1 cellular context compared by ENCODE assay signal in genomic region chr20:49482621-49483017, GRCh38.
TF ChIP-seq lines count a peak whose summit lies in the region.

TSS of gene KCNB1 (minus strand) at chr20:49482668. CDS start at chr20:49482480, 188 bp downstream.

TF ChIP-seq in HepG2, 621 proteins besides CTCF, POLR2A, EP300 and RAD21 (continued from another document and continues in another):
- TF ChIP-seq ZNF784 (CRISPR knock-in tag; IDR thresholded peaks at IDR 0.05; ENCODE audit: borderline replicate concordance) (peak; percentile 78; the same call in 1 of the 2 replicates), THAP7 (CRISPR knock-in tag; IDR thresholded peaks at IDR 0.05) (peak; percentile 83; the same call in 1 of the 2 replicates), RFX3 (CRISPR knock-in tag; IDR thresholded peaks at IDR 0.05) (no peak), IRF2 (CRISPR knock-in tag; IDR thresholded peaks at IDR 0.05) (peak; percentile 54; the same call in 1 of the 2 replicates), ZNF180 (CRISPR knock-in tag; IDR thresholded peaks at IDR 0.05; ENCODE audit: borderline replicate concordance, low read depth) (no peak), PLRG1 (conservative IDR thresholded peaks at IDR 0.05) (no peak), ZBTB25 (CRISPR knock-in tag; IDR thresholded peaks at IDR 0.05) (peak; percentile 88), MAZ (IDR thresholded peaks at IDR 0.05; ENCODE audit: borderline replicate concordance, low read depth, low read length) (peak; percentile 63), MAZ (CRISPR knock-in tag; IDR thresholded peaks at IDR 0.05; ENCODE audit: low read depth) (peak; percentile 85), ZNF891 (CRISPR knock-in tag; IDR thresholded peaks at IDR 0.05) (no peak; the same call in 1 of the 2 replicates), ZNF260 (CRISPR knock-in tag; IDR thresholded peaks at IDR 0.05; ENCODE audit: borderline replicate concordance, low read depth) (no peak), GPN1 (CRISPR knock-in tag; IDR thresholded peaks at IDR 0.05; ENCODE audit: borderline replicate concordance) (peak; percentile 88; the same call in 1 of the 2 replicates), ZZZ3 (CRISPR knock-in tag; IDR thresholded peaks at IDR 0.05; ENCODE audit: borderline replicate concordance) (no peak), AGO2 (optimal IDR thresholded peaks at IDR 0.05; ENCODE audit: low read depth, low read length) (no peak), CHD2 (IDR thresholded peaks at IDR 0.05; ENCODE audit: low read depth, low read length) (no peak), ETS1 (CRISPR knock-in tag; IDR thresholded peaks at IDR 0.05) (no peak), KLF6 (CRISPR knock-in tag; IDR thresholded peaks at IDR 0.05) (peak; percentile 97), ZNF263 (CRISPR knock-in tag; IDR thresholded peaks at IDR 0.05) (no peak; the same call in 1 of the 2 replicates), RORA (CRISPR knock-in tag; IDR thresholded peaks at IDR 0.05) (no peak), FOXO1 (CRISPR knock-in tag; IDR thresholded peaks at IDR 0.05) (peak; percentile 67), ZFP82 (CRISPR knock-in tag; IDR thresholded peaks at IDR 0.05; ENCODE audit: borderline replicate concordance) (no peak), ZNF543 (CRISPR knock-in tag; IDR thresholded peaks at IDR 0.05) (no peak), ZNF484 (CRISPR knock-in tag; IDR thresholded peaks at IDR 0.05; ENCODE audit: borderline replicate concordance, low read depth) (no peak), ISL2 (CRISPR knock-in tag; IDR thresholded peaks at IDR 0.05) (peak; percentile 82), ZNF607 (CRISPR knock-in tag; IDR thresholded peaks at IDR 0.05; ENCODE audit: borderline replicate concordance) (peak; percentile 38; the same call in 1 of the 2 replicates), ZNF749 (CRISPR knock-in tag; IDR thresholded peaks at IDR 0.05; ENCODE audit: borderline replicate concordance) (peak; percentile 84; the same call in 1 of the 2 replicates), ZNF788 (CRISPR knock-in tag; IDR thresholded peaks at IDR 0.05; ENCODE audit: borderline replicate concordance) (peak; percentile 34), RNF219 (CRISPR knock-in tag; IDR thresholded peaks at IDR 0.05) (no peak), ZBTB7B (CRISPR knock-in tag; IDR thresholded peaks at IDR 0.05) (peak; percentile 78), ZNF333 (CRISPR knock-in tag; IDR thresholded peaks at IDR 0.05; ENCODE audit: borderline replicate concordance) (0 out of 2 replicates have a peak, but pooled peaks have one; percentile 61), ZBTB7A (CRISPR knock-in tag; IDR thresholded peaks at IDR 0.05) (peak; percentile 75), PRDM4 (CRISPR knock-in tag; IDR thresholded peaks at IDR 0.05; ENCODE audit: borderline replicate concordance) (peak; percentile 91; the same call in 1 of the 2 replicates), MYNN (CRISPR knock-in tag; IDR thresholded peaks at IDR 0.05; ENCODE audit: low read depth) (peak; percentile 83; the same call in 1 of the 2 replicates), AHDC1 (CRISPR knock-in tag; IDR thresholded peaks at IDR 0.05; ENCODE audit: borderline replicate concordance) (no peak), ZNF580 (CRISPR knock-in tag; IDR thresholded peaks at IDR 0.05; ENCODE audit: borderline replicate concordance, low read depth) (peak; percentile 59; the same call in 1 of the 2 replicates), ZNF792 (CRISPR knock-in tag; IDR thresholded peaks at IDR 0.05) (peak; percentile 85; the same call in 1 of the 2 replicates), BRF2 (CRISPR knock-in tag; IDR thresholded peaks at IDR 0.05) (peak; percentile 80), ZFP36L2 (CRISPR knock-in tag; IDR thresholded peaks at IDR 0.05) (peak; percentile 84; the same call in 1 of the 2 replicates), ZNF510 (CRISPR knock-in tag; IDR thresholded peaks at IDR 0.05; ENCODE audit: low read depth) (no peak), ATRX (CRISPR knock-in tag; IDR thresholded peaks at IDR 0.05; ENCODE audit: borderline replicate concordance) (no peak), ZNF556 (CRISPR knock-in tag; IDR thresholded peaks at IDR 0.05; ENCODE audit: borderline replicate concordance) (peak; percentile 31; the same call in 1 of the 2 replicates), SALL2 (CRISPR knock-in tag; IDR thresholded peaks at IDR 0.05) (no peak), ZNF850 (CRISPR knock-in tag; conservative IDR thresholded peaks at IDR 0.05) (no peak)
- TF ChIP-seq, protein P1, sequence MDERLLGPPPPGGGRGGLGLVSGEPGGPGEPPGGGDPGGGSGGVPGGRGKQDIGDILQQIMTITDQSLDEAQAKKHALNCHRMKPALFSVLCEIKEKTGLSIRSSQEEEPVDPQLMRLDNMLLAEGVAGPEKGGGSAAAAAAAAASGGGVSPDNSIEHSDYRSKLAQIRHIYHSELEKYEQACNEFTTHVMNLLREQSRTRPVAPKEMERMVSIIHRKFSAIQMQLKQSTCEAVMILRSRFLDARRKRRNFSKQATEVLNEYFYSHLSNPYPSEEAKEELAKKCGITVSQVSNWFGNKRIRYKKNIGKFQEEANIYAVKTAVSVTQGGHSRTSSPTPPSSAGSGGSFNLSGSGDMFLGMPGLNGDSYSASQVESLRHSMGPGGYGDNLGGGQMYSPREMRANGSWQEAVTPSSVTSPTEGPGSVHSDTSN (CRISPR knock-in tag; IDR thresholded peaks at IDR 0.05): no peak
- TF ChIP-seq, protein P2, sequence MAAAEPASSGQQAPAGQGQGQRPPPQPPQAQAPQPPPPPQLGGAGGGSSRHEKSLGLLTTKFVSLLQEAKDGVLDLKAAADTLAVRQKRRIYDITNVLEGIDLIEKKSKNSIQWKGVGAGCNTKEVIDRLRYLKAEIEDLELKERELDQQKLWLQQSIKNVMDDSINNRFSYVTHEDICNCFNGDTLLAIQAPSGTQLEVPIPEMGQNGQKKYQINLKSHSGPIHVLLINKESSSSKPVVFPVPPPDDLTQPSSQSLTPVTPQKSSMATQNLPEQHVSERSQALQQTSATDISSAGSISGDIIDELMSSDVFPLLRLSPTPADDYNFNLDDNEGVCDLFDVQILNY (CRISPR knock-in tag; conservative IDR thresholded peaks at IDR 0.05): no peak; the same call in 1 of the 2 replicates
